20 cellular contexts compared by ENCODE assay signal in genomic region chr1:50846224-50846839, GRCh38.
"Had no signal": no experiment of that assay in that cellular context is flagged by ENCODE, and none has a peak within 500 bp of the region (broad histone marks: within the 10 kb centered on the region; RNA-seq: fewer than 3 reads in every experiment).

No MANE protein-coding gene starts in this region.

- H3K9me3 Mint-ChIP-seq: type B pancreatic cell had no signal

- H3K27me3 Mint-ChIP-seq: memory B cell, naive B cell, type B pancreatic cell had no signal

- H3K4me3 ChIP-seq: coronary artery, left ventricle myocardium inferior, pancreas, right lobe of liver, stomach had no signal

- H3K27ac Mint-ChIP-seq: activated T-cell treated with anti-CD3 and anti-CD28 coated beads, Interleukin-2, amount 50 U/mL, for 72 hours; memory B cell; type B pancreatic cell had no signal

- H3K4me3 Mint-ChIP-seq: activated T-cell treated with anti-CD3 and anti-CD28 coated beads, Interleukin-2, amount 50 U/mL, for 72 hours; memory B cell; type B pancreatic cell had no signal

- H3K9me3 ChIP-seq: pancreas, right lobe of liver, stomach had no signal

- H3K27me3 ChIP-seq: brain microvascular endothelial cell, pancreas, right lobe of liver, stomach had no signal

- DNase-seq: activated CD4-positive, alpha-beta T cell treated with anti-CD3 and anti-CD28 coated beads, Interleukin-2, amount 50 U/mL, for 4 hours; activated effector memory CD4-positive, alpha-beta T cell treated with anti-CD3 and anti-CD28 coated beads, Interleukin-2, amount 50 U/mL, for 16 hours; activated naive CD4-positive, alpha-beta T cell treated with anti-CD3 and anti-CD28 coated beads, Interleukin-2, amount 50 U/mL, for 16 hours; activated T-cell treated with anti-CD3 and anti-CD28 coated beads, Interleukin-2, amount 50 U/mL, for 72 hours; aorta; brain microvascular endothelial cell; central memory CD4-positive, alpha-beta T cell; hypothalamus; left ventricle myocardium inferior; naive B cell; right lobe of liver; small intestine; stimulated activated CD4-positive, alpha-beta T cell treated with anti-CD3 and anti-CD28 coated beads, Interleukin-15, amount 100 ng/mL, for 24 hours; stimulated activated CD4-positive, alpha-beta T cell treated with anti-CD3 and anti-CD28 coated beads, Interleukin-2, amount 100 ng/mL, for 48 hours; stomach; WERI-Rb-1 had no signal

- ATAC-seq: activated T-cell treated with anti-CD3 and anti-CD28 coated beads, Interleukin-2, amount 50 U/mL, for 72 hours; pancreas; right lobe of liver had no signal

- H3K36me3 ChIP-seq: brain microvascular endothelial cell, left ventricle myocardium inferior, pancreas, right lobe of liver, stomach, WERI-Rb-1 had no signal

- H3K4me1 ChIP-seq: right lobe of liver had no signal
